11 cellular contexts compared by ENCODE assay signal in the genomic region with DNA sequence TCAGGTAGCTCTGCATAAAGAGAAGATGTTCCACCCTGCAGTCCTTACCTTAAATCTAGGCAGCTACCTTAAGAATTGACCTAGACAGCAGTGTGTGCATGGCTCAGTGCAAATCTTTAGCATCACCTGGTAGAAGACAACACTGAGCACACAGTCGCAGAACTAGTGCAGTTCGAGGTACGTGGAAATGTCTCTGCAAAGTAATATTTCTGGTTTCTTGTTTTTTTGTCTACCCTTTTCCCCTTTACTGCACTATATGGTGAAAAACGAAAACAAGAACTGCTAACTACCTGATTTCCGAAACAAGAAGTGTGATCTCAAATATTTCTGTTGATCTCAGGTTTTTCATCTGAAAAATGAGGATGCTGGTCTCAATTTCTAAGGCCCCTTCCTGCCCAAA.
DNase-seq lines count a peak whose midpoint lies in the region; ATAC-seq and TF ChIP-seq lines count a peak whose summit lies in the region.
"Had no signal": no experiment of that assay in that cellular context is flagged by ENCODE, and none has a peak within 500 bp of the region (broad histone marks: within the 10 kb centered on the region; RNA-seq: fewer than 3 reads in every experiment).

No MANE protein-coding gene starts in this region.

- H3K27me3 ChIP-seq in GM06990 (replicated peaks; ENCODE audit: control insufficient read depth, insufficient read depth, low read length), result no peaks in the 10 kb centered on the region
- no peaks in the 10 kb centered on the region for H3K27me3 ChIP-seq in ascending aorta

- peaks cover 10 to 22% of the 10 kb centered on the region in 2 donors for H3K4me1 ChIP-seq in ascending aorta

- ATAC-seq in HG03066 (IDR thresholded peaks at IDR 0.05; ENCODE audit: low read depth, unreplicated experiment) (peak; percentile 43), GM21528 (IDR thresholded peaks at IDR 0.05; ENCODE audit: low FRiP score, unreplicated experiment) (no peak)

- H3K4me1 Mint-ChIP-seq in osteocyte (ENCODE audit: unreplicated experiment), result peaks cover 33% of the 10 kb centered on the region

- H3K36me3 ChIP-seq in GM06990 (ENCODE audit: control insufficient read depth, insufficient read depth, low read length) (no peaks in the 10 kb centered on the region; the same call in 1 of the 2 replicates), ascending aorta (no peaks in the 10 kb centered on the region)

- H3K36me3 Mint-ChIP-seq in osteocyte (ENCODE audit: unreplicated experiment), result peaks cover 2% of the 10 kb centered on the region

- no peak for TF ChIP-seq CTCF in GM06990 (IDR thresholded peaks at IDR 0.05; ENCODE audit: insufficient read depth, low read length, poor library complexity, severe bottlenecking)
- TF ChIP-seq CTCF in ascending aorta (IDR thresholded peaks at IDR 0.05), result no peak
- no peak for TF ChIP-seq CTCF in osteocyte (IDR thresholded peaks at IDR 0.05)

- intact Hi-C loops in ascending aorta (cut with DNase I), result no loop called here

- H3K27me3 Mint-ChIP-seq in osteocyte (ENCODE audit: unreplicated experiment), result no peaks in the 10 kb centered on the region

- H3K4me3 Mint-ChIP-seq in osteocyte (ENCODE audit: unreplicated experiment), result no peak overlapping the region

- H3K9me3 ChIP-seq in ascending aorta, result no peaks in the 10 kb centered on the region

- no peak for DNase-seq in GM06990 (ENCODE audit: extremely low read depth, insufficient read length)
- no peak for DNase-seq in ascending aorta (ENCODE audit: low spot score in 2 of 2)
- no peak for DNase-seq in osteocyte (ENCODE audit: extremely low spot score, unreplicated experiment)
- no peak for DNase-seq in pons (ENCODE audit: low spot score)
- no peak for DNase-seq in occipital lobe (lab: John Stamatoyannopoulos, UW)
- DNase-seq in NCI-H2029 (lab: John Stamatoyannopoulos, UW), result no peak
- DNase-seq: DND-41, NCI-H1048, SHP77 treated with DMSO at 0.1 percent for 48 hours had no signal

- H3K27ac ChIP-seq in ascending aorta, result peak overlapping the region; percentile 77 to 85

- no peaks in the 10 kb centered on the region for H3K9me3 Mint-ChIP-seq in osteocyte (ENCODE audit: unreplicated experiment)

- peak overlapping the region; percentile 52 for H3K4me3 ChIP-seq in GM06990 (replicated peaks; ENCODE audit: low read depth, low read length)
- peak overlapping the region in 1 of 2 donors; percentile 6 for H3K4me3 ChIP-seq in ascending aorta

- H3K27ac Mint-ChIP-seq in osteocyte (ENCODE audit: unreplicated experiment), result peak overlapping the region; percentile 56
